8 cellular contexts compared by ENCODE assay signal in the genomic region with DNA sequence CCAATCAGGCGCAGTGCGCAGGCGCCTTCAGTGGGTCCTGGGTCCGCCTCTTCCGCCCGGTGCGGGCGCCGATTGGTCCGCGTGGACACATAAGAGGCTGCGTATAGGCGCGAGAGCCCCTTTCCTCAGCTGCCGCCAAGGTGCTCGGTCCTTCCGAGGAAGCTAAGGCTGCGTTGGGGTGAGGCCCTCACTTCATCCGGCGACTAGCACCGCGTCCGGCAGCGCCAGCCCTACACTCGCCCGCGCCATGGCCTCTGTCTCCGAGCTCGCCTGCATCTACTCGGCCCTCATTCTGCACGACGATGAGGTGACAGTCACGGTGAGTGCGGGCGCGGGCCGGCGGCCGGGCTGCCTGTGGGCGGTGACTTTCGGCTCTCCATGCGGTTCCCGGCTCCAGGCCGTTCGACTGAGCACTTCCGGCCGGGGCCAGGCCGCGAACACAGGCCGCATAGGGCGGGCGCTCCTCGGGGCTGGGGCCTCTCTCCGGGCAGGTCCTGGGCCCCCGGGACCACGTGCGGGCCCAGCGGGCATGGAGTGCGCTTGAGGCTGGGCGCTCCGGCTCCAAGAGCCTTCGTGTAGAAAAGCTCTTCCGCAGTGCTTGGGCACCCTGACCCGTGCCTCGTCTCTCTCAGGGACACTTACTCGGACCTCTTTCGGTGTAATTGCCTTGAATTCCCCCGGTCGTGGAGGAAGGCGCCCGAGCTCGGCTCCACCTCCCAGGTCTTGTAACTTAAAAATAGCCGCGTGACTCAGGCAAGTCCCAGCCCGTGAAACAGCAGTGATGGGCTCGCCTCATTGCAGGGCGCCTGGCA. TPM values are rescaled to one million over a fixed set of nuclear protein-coding genes. Genes with fewer than 3 reads are reported as not detected.
A peak's percentile ranks its signal among the peaks of the same experiment; 100 is the strongest.
DNase-seq lines count a peak whose midpoint lies in the region; ATAC-seq, FAIRE-seq and TF ChIP-seq lines count a peak whose summit lies in the region.

A gene (plus strand): TSS at position 117 of the 812 bp plus-strand sequence. CDS start 131 bp downstream, at position 248.

- DNase-seq in GM12891 (ENCODE audit: insufficient read length, low spot score): peak; percentile 75
- peak; percentile 75 for DNase-seq in NCI-H1417 treated with DMSO at 0.1 percent for 48 hours (lab: John Stamatoyannopoulos, UW)
- peak; percentile 91 for DNase-seq in amniotic epithelial cell (ENCODE audit: low read depth)
- peak; percentile 96 to 97 for DNase-seq in heart right ventricle
- peak; percentile 99 for DNase-seq in posterior vena cava (ENCODE audit: low spot score)
- peak; percentile 98 for DNase-seq in upper lobe of right lung

- H3K36me3 ChIP-seq in heart right ventricle (peaks cover 0 to 51% (median 17%) of the 10 kb centered on the region in 9 donors), upper lobe of right lung (peaks cover 35% of the 10 kb centered on the region)

- ATAC-seq in HG02759 (IDR thresholded peaks at IDR 0.05; ENCODE audit: unreplicated experiment) (peak; percentile 79), heart right ventricle (peak; percentile 96 to 98 (median 96)), upper lobe of right lung (peak; percentile 97)

- H3K27me3 ChIP-seq in heart right ventricle (no peaks in the 10 kb centered on the region), upper lobe of right lung (no peaks in the 10 kb centered on the region)

- H3K4me3 ChIP-seq in heart right ventricle (peak within 1 kb of the TSS; percentile 73 to 99 (median 90)), upper lobe of right lung (peak within 1 kb of the TSS; percentile 95)

- H3K4me1 ChIP-seq in heart right ventricle (peaks cover 3 to 43% (median 32%) of the 10 kb centered on the region in 9 donors), upper lobe of right lung (peaks cover 23% of the 10 kb centered on the region)

- H3K9me3 ChIP-seq in heart right ventricle (no peaks in the 10 kb centered on the region), upper lobe of right lung (no peaks in the 10 kb centered on the region)

- FAIRE-seq in GM12891 (lab: Jason Lieb, UNC): peak; percentile 83

- intact Hi-C loops in T-helper 1 cell treated with Interleukin-12 subunit alpha and Interleukin-12 subunit beta and Interleukin-4 antibody, amounts not matched to agents 30 ng/mL and 1 ng/mL, for 36 hours (cut with micrococcal nuclease): loop anchor here (1.0 to 10.0 kb wide), 8 partner anchors 9 to 1398 kb away; a partner anchor contains a TSS
- intact Hi-C loops in heart right ventricle (cut with DNase I) (loop anchor here in 1 of 10 donors (1.0 kb wide), 1 partner anchor 9 kb away; no protein-coding TSS in a partner anchor), posterior vena cava (cut with DNase I) (no loop called here), upper lobe of right lung (cut with DNase I) (no loop called here)

- TF ChIP-seq CTCF in heart right ventricle (IDR thresholded peaks at IDR 0.05): no peak
- TF ChIP-seq CTCF in upper lobe of right lung (IDR thresholded peaks at IDR 0.05): no peak

- H3K27ac ChIP-seq in heart right ventricle (peak within 1 kb of the TSS; percentile 84 to 99 (median 95)), upper lobe of right lung (peak within 1 kb of the TSS; percentile 93)

- TF ChIP-seq POLR2A in GM12891 (IDR thresholded peaks at IDR 0.05; ENCODE audit: low read depth, low read length): peak; percentile 99

- 0 to 1% methylated on average over 77 of the region's 77 CpGs for WGBS in heart right ventricle, 2 donors

TF ChIP-seq in GM12891, 5 proteins besides CTCF, POLR2A, EP300 and RAD21:
- peak; percentile 100 for TF ChIP-seq TAF1 (IDR thresholded peaks at IDR 0.05; ENCODE audit: low read depth, low read length)
- TF ChIP-seq PAX5 (IDR thresholded peaks at IDR 0.05; ENCODE audit: insufficient read depth, low read length, severe bottlenecking): peak; percentile 12
- TF ChIP-seq POU2F2 (IDR thresholded peaks at IDR 0.05; ENCODE audit: low read depth, low read length): peak; percentile 92
- TF ChIP-seq POLR2AphosphoS5 (IDR thresholded peaks at IDR 0.05; ENCODE audit: low read depth, low read length): peak; percentile 99
- 0 out of 2 replicates have a peak, but pooled peaks have one; percentile 1 for TF ChIP-seq SPI1 (IDR thresholded peaks at IDR 0.05; ENCODE audit: low read depth, low read length)

RNA-seq across cellular contexts. Expression of the gene that starts here (rescaled TPM):
- polyA plus RNA-seq in GM12891 (2012; ENCODE audit: low read depth, missing spikeins): 2,870 TPM
- total RNA-seq in T-helper 1 cell treated with Interleukin-12 subunit alpha and Interleukin-12 subunit beta and Interleukin-4 antibody, amounts not matched to agents 30 ng/mL and 1 ng/mL, for 36 hours: 1,483 and 1,505 TPM in 2 replicates
- total RNA-seq in heart right ventricle (1,000 to 10,000 TPM; 1,068 to 1,464 (median 1,266) TPM), posterior vena cava (1,000 to 10,000 TPM; 1,397 to 1,408 TPM), upper lobe of right lung (1,255 TPM)
- 1,000 to 10,000 TPM; 1,192 to 2,100 TPM for polyA plus RNA-seq in heart right ventricle

Comparison
In these comparisons a context has a peak if more than half of its experiments do, and no peak if none do; other contexts are left out.
1. Peak in every context shown above with its lines: DNase-seq, ATAC-seq, H3K4me3 ChIP-seq and H3K27ac ChIP-seq.